ENCODE assay signal across 14 cellular contexts in genomic region chr7:5508698-5509097, GRCh38. TPM values are rescaled to one million over a fixed set of nuclear protein-coding genes. Genes with fewer than 3 reads are reported as not detected.
DNase-seq lines count a peak whose midpoint lies in the region; ATAC-seq, FAIRE-seq and TF ChIP-seq lines count a peak whose summit lies in the region.
"Had no signal": no experiment of that assay in that cellular context is flagged by ENCODE, and none has a peak within 500 bp of the region (broad histone marks: within the 10 kb centered on the region; RNA-seq: fewer than 3 reads in every experiment).

No MANE protein-coding gene starts in this region.

- peaks cover 14% of the 10 kb centered on the region for H3K36me3 Mint-ChIP-seq in astrocyte (ENCODE audit: low read depth, unreplicated experiment)
- H3K36me3 Mint-ChIP-seq in type B pancreatic cell, result peaks cover 10% of the 10 kb centered on the region

- H3K27ac ChIP-seq in HEK293 (ENCODE audit: extremely low read depth, low read depth, low read length) (0 out of 2 replicates have a peak overlapping the region, but pooled peaks have one; percentile 24), astrocyte (ENCODE audit: low read depth, low read length) (no peak overlapping the region), mesenchymal stem cell (ENCODE audit: low read length, poor library complexity, severe bottlenecking) (peak overlapping the region; percentile 33)
- H3K27ac ChIP-seq: SJSA1 had no signal

- H2BK5ac ChIP-seq in mesenchymal stem cell (ENCODE audit: low read depth, low read length, poor library complexity, severe bottlenecking), result no peak overlapping the region

- peaks cover 80% of the 10 kb centered on the region for H3K79me2 ChIP-seq in astrocyte (ENCODE audit: insufficient read depth, low read length)

- H2AK5ac ChIP-seq in mesenchymal stem cell (ENCODE audit: low read length, severe bottlenecking), result peak overlapping the region; percentile 20

- H3K4me1 Mint-ChIP-seq in astrocyte (ENCODE audit: low read depth, unreplicated experiment) (peaks cover 19% of the 10 kb centered on the region), type B pancreatic cell (ENCODE audit: unreplicated experiment) (peaks cover 5% of the 10 kb centered on the region)

- no peak overlapping the region for H3K4ac ChIP-seq in mesenchymal stem cell (ENCODE audit: low read depth in 1 of 2, low read length in 2 of 2)

- no peaks in the 10 kb centered on the region for H3K9me3 Mint-ChIP-seq in astrocyte (ENCODE audit: unreplicated experiment)
- no peaks in the 10 kb centered on the region for H3K9me3 Mint-ChIP-seq in type B pancreatic cell
- H3K9me3 Mint-ChIP-seq: CD4-positive, alpha-beta memory T cell had no signal

- ATAC-seq in GM19351 (IDR thresholded peaks at IDR 0.05; ENCODE audit: unreplicated experiment) (no peak), HG02981 (IDR thresholded peaks at IDR 0.05; ENCODE audit: unreplicated experiment) (no peak)

- CTCF ChIA-PET in HEK293 (lab: Yijun Ruan, JAX), result interaction anchor here (0.6 to 2.3 kb wide), 5 partner anchors 11 to 156 kb away, joined by 3 to 9 read pairs (median 5); no protein-coding TSS in a partner anchor

- no peak overlapping the region for H2BK120ac ChIP-seq in mesenchymal stem cell (ENCODE audit: low read depth, low read length)

- H3K9me3 ChIP-seq in HEK293 (ENCODE audit: control insufficient read depth, insufficient read depth, low read depth, low read length) (no peaks in the 10 kb centered on the region), astrocyte (ENCODE audit: insufficient read depth, low read depth, low read length) (peaks cover 4% of the 10 kb centered on the region), mesenchymal stem cell (ENCODE audit: control insufficient read depth, low read length) (no peaks in the 10 kb centered on the region)
- H3K9me3 ChIP-seq: SJSA1 had no signal

- H3K23ac ChIP-seq in mesenchymal stem cell (ENCODE audit: low read length in 2 of 2), result no peak overlapping the region

- H3K36me3 ChIP-seq in HEK293 (ENCODE audit: control insufficient read depth in 2 of 2, insufficient read depth in 1 of 2, low read length in 2 of 2), result peaks cover 0 to 8% of the 10 kb centered on the region in 2 experiments; a peak in 2 of 3 replicates
- peaks cover 8% of the 10 kb centered on the region for H3K36me3 ChIP-seq in astrocyte (ENCODE audit: insufficient read depth, low read length)
- H3K36me3 ChIP-seq in mesenchymal stem cell (ENCODE audit: control insufficient read depth in 1 of 2, insufficient read depth in 2 of 2, low read depth in 1 of 2, low read length in 2 of 2), result peaks cover 8 to 17% of the 10 kb centered on the region in 2 experiments

- H3K9ac ChIP-seq in astrocyte (ENCODE audit: low read length) (no peak overlapping the region), mesenchymal stem cell (ENCODE audit: low read length) (peak overlapping the region; percentile 9)

- no peak overlapping the region for H2BK12ac ChIP-seq in mesenchymal stem cell (ENCODE audit: low read length in 2 of 2)

- DNase-seq in astrocyte (ENCODE audit: low read depth), result no peak
- no peak for DNase-seq in mesenchymal stem cell
- no peak for DNase-seq in type B pancreatic cell (ENCODE audit: extremely low spot score, unreplicated experiment)
- DNase-seq in head of caudate nucleus, result no peak
- DNase-seq: CD4-positive, alpha-beta memory T cell; DMS79 treated with DMSO at 0.1 percent for 48 hours; NCI-H1417; NCI-H187 treated with DMSO at 0.1 percent for 48 hours; NCI-H526 treated with DMSO at 0.1 percent for 48 hours had no signal

- H3K27me3 Mint-ChIP-seq in astrocyte (ENCODE audit: low read depth, unreplicated experiment) (no peaks in the 10 kb centered on the region), type B pancreatic cell (no peaks in the 10 kb centered on the region)
- H3K27me3 Mint-ChIP-seq: CD4-positive, alpha-beta memory T cell had no signal

- peaks cover 33% of the 10 kb centered on the region for H4K20me1 ChIP-seq in astrocyte (ENCODE audit: insufficient read depth, low read length)

- peaks cover 8% of the 10 kb centered on the region for H3K79me1 ChIP-seq in mesenchymal stem cell (replicated peaks; ENCODE audit: low read length, poor library complexity, severe bottlenecking)

- H4K91ac ChIP-seq in mesenchymal stem cell (ENCODE audit: low read length), result no peak overlapping the region

- H3K27me3 ChIP-seq in astrocyte (ENCODE audit: insufficient read depth, low read length) (no peaks in the 10 kb centered on the region), mesenchymal stem cell (ENCODE audit: control insufficient read depth in 1 of 2, insufficient read depth in 1 of 2, low read length in 2 of 2) (no peaks in the 10 kb centered on the region)
- H3K27me3 ChIP-seq: SJSA1 had no signal

- H3K27ac Mint-ChIP-seq in astrocyte (ENCODE audit: unreplicated experiment) (peak overlapping the region; percentile 91), type B pancreatic cell (peak overlapping the region; percentile 34)

- H2BK15ac ChIP-seq in mesenchymal stem cell (ENCODE audit: low read depth, poor library complexity, severe bottlenecking), result no peak overlapping the region

- H3K14ac ChIP-seq in mesenchymal stem cell (ENCODE audit: low read length in 2 of 2), result no peak overlapping the region

- H3K4me2 ChIP-seq in astrocyte (ENCODE audit: low read length) (no peak overlapping the region), mesenchymal stem cell (ENCODE audit: low read length, poor library complexity, severe bottlenecking) (no peak overlapping the region)

- H3K4me3 Mint-ChIP-seq in astrocyte (ENCODE audit: unreplicated experiment) (peak overlapping the region; percentile 72), type B pancreatic cell (no peak overlapping the region)
- H3K4me3 Mint-ChIP-seq: CD4-positive, alpha-beta memory T cell had no signal

- no peak for TF ChIP-seq CTCF in HEK293 (tag by site-specific recombination; IDR thresholded peaks at IDR 0.05)
- TF ChIP-seq CTCF in astrocyte (IDR thresholded peaks at IDR 0.05; ENCODE audit: insufficient read depth, low read depth, low read length), result no peak
- no peak for TF ChIP-seq CTCF in type B pancreatic cell (conservative IDR thresholded peaks at IDR 0.05)

- H3K4me1 ChIP-seq in HEK293 (ENCODE audit: control insufficient read depth, insufficient read depth, low read length), result peaks cover 2% of the 10 kb centered on the region; the same call in 1 of the 2 replicates
- peaks cover 23% of the 10 kb centered on the region for H3K4me1 ChIP-seq in astrocyte (ENCODE audit: insufficient read depth, low read length)
- peaks cover 22% of the 10 kb centered on the region for H3K4me1 ChIP-seq in mesenchymal stem cell (ENCODE audit: control insufficient read depth, insufficient read depth, low read depth, low read length)

- H4K8ac ChIP-seq in mesenchymal stem cell (ENCODE audit: low read length), result no peak overlapping the region

- FAIRE-seq in astrocyte (lab: Jason Lieb, UNC), result no peak
- FAIRE-seq: D721Med had no signal

- POLR2A ChIA-PET in HEK293 (lab: Yijun Ruan, JAX), result no interaction called here

- H2AFZ ChIP-seq in astrocyte (ENCODE audit: low read depth, low read length) (no peak overlapping the region), mesenchymal stem cell (ENCODE audit: low read depth, low read length) (no peak overlapping the region)

- intact Hi-C loops in head of caudate nucleus (cut with DNase I), result no loop called here

- no peak overlapping the region for H3K18ac ChIP-seq in mesenchymal stem cell (ENCODE audit: low read depth in 1 of 2, low read length in 2 of 2)

- H3K4me3 ChIP-seq in HEK293 (ENCODE audit: low read depth, low read length) (no peak overlapping the region), astrocyte (ENCODE audit: insufficient read depth, low read depth, low read length) (no peak overlapping the region), mesenchymal stem cell (ENCODE audit: insufficient read depth in 1 of 2, low read depth in 1 of 2, low read length in 2 of 2) (no peak overlapping the region)
- H3K4me3 ChIP-seq: SJSA1 had no signal

- WGBS in mesenchymal stem cell, result 83% methylated on average over 4 of the region's 6 CpGs

TF ChIP-seq in HEK293, 187 proteins besides CTCF, POLR2A, EP300 and RAD21:
- TF ChIP-seq KLF1 (tag by site-specific recombination; IDR thresholded peaks at IDR 0.05) (peak; percentile 63), ZNF335 (tag by site-specific recombination; conservative IDR thresholded peaks at IDR 0.05) (no peak)

RNA-seq across cellular contexts. Expression of gene FBXL18, which starts 4.9 kb away (rescaled TPM):
- total RNA-seq in astrocyte, result 33.1 and 35.5 TPM in 2 replicates
- 8.4 TPM for polyA plus RNA-seq in mesenchymal stem cell (2013, experiment 1 of 2)
- 8.3 TPM for polyA plus RNA-seq in mesenchymal stem cell (2013, experiment 2 of 2)
- total RNA-seq in type B pancreatic cell (ENCODE audit: low replicate concordance), result 13.5 and 14.9 TPM in 2 replicates

RNA-seq across cellular contexts. Expression of gene ACTB, which starts 21.7 kb away (rescaled TPM):
- total RNA-seq in astrocyte (8,286 and 8,942 TPM in 2 replicates), type B pancreatic cell (ENCODE audit: low replicate concordance) (3,466 and 4,253 TPM in 2 replicates)
- 10,616 TPM for polyA plus RNA-seq in mesenchymal stem cell (2013, experiment 1 of 2)
- 10,486 TPM for polyA plus RNA-seq in mesenchymal stem cell (2013, experiment 2 of 2)
